24 cellular contexts compared by ENCODE assay signal in the genomic region with DNA sequence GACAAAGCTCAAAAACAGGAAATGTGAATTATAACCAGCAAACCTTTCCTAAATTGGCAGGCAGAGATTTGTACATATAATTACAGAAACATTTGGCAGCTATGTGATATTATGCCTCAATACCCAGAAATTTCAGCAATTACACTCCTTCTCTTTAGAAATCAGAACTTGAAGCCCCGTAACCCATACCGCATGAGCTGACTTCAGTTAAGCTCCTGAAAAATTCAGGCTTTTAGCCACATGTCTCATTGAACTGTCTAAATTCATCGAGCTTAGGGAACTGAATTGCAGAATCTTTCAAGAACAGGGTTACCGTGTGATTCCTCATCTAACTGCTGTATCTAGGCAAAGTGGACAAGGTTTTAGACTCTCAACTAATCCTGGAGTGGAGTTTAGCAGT.
"Had no signal": no experiment of that assay in that cellular context is flagged by ENCODE, and none has a peak within 500 bp of the region (broad histone marks: within the 10 kb centered on the region; RNA-seq: fewer than 3 reads in every experiment).

No MANE protein-coding gene starts in this region.

- H3K27ac Mint-ChIP-seq: mesothelial cell of epicardium, naive B cell had no signal

- H3K9me3 ChIP-seq: esophagus muscularis mucosa, gastrocnemius medialis, left lung, lower lobe of right lung, mucosa of descending colon had no signal

- ATAC-seq: gastrocnemius medialis, heart right ventricle, left lung, left ventricle myocardium superior, lower lobe of right lung, mucosa of descending colon had no signal

- H3K9me3 Mint-ChIP-seq: mesothelial cell of epicardium had no signal

- H3K4me1 ChIP-seq: esophagus muscularis mucosa, gastrocnemius medialis, heart right ventricle, left lung, lower lobe of right lung had no signal

- H3K4me1 Mint-ChIP-seq: naive B cell had no signal

- H3K36me3 Mint-ChIP-seq: mesothelial cell of epicardium, naive B cell had no signal

- DNase-seq: dermis blood vessel endothelial cell; dorsolateral prefrontal cortex; effector CD4-positive, alpha-beta T cell; effector memory CD4-positive, alpha-beta T cell; foreskin fibroblast; foreskin melanocyte; gastrocnemius medialis; glutamatergic neuron; head of caudate nucleus; heart right ventricle; hippocampal formation; left cardiac atrium; left lung; left ventricle myocardium superior; lower lobe of right lung; mesenchymal stem cell; mucosa of descending colon; naive B cell had no signal

- H3K27me3 ChIP-seq: dorsolateral prefrontal cortex, esophagus muscularis mucosa, gastrocnemius medialis, heart right ventricle, left lung had no signal

- H3K4me3 ChIP-seq: coronary artery, dorsolateral prefrontal cortex, esophagus muscularis mucosa, gastrocnemius medialis, heart right ventricle, left lung, lower lobe of right lung, mucosa of descending colon had no signal

- H3K4me3 Mint-ChIP-seq: mesothelial cell of epicardium, naive B cell had no signal

- FAIRE-seq: endothelial cell of umbilical vein, islet of Langerhans, keratinocyte had no signal

- H3K27me3 Mint-ChIP-seq: naive B cell had no signal

- H3K36me3 ChIP-seq: esophagus muscularis mucosa, gastrocnemius medialis, heart right ventricle, left lung, lower lobe of right lung had no signal

- H3K27ac ChIP-seq: coronary artery, esophagus muscularis mucosa, gastrocnemius medialis, heart right ventricle, left lung, lower lobe of right lung had no signal
